ENCODE assay signal across 9 cellular contexts in the genomic region with DNA sequence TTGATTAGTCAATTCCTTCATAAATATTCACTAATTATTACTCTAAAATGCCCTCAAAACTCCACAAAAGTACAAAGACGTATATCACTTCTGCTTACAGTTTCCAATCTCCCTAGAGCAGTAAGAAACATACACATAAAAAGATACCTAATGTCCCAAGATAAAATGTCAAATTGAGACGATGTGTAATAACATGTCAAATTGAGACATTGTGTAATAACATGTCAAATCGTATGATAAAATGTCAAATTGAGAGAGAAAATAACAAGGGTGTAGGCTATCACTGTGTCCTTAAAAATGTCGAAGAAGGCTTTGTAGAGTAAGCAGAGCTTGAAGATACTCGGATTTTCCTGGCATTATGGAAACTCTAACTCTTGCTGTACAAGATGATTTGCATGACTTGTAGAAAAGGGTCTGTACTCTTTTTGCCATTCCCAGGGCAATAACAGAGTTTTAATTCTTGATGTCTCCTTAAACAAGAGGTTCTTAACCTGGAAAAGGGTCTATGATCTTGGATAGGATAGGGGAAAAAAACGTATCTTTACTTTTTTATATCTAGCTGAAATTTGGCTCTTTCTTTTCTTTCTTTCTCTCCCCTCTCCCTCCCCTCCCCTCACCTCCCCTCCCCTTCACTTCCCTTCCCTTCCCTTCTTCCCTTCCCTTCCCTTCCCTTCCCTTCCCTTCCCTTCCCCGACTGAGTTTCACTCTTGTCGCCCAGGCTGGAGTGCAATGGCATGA.
"Had no signal": no experiment of that assay in that cellular context is flagged by ENCODE, and none has a peak within 500 bp of the region (broad histone marks: within the 10 kb centered on the region; RNA-seq: fewer than 3 reads in every experiment).

No MANE protein-coding gene starts in this region.

- H3K9me3 ChIP-seq: HAP-1 had no signal

- H3K9me3 Mint-ChIP-seq: HFFc6 had no signal

- H3K4me1 ChIP-seq: HAP-1 had no signal

- H2AFZ ChIP-seq: GM23248 had no signal

- H3K9ac ChIP-seq: GM23248 had no signal

- H3K27ac Mint-ChIP-seq: HFFc6, IgD-negative memory B cell had no signal

- H3K27ac ChIP-seq: GM23248, HL-60 had no signal

- H3K4me3 Mint-ChIP-seq: HFFc6, IgD-negative memory B cell had no signal

- ATAC-seq: HCT116 had no signal

- H3K4me3 ChIP-seq: GM23248, HAP-1 had no signal

- DNase-seq: GM23248, GOT3, H7, HFFc6, KG1 had no signal

- H3K36me3 ChIP-seq: HAP-1 had no signal

- H3K36me3 Mint-ChIP-seq: IgD-negative memory B cell had no signal
